14 cellular contexts compared by ENCODE assay signal in the genomic region with DNA sequence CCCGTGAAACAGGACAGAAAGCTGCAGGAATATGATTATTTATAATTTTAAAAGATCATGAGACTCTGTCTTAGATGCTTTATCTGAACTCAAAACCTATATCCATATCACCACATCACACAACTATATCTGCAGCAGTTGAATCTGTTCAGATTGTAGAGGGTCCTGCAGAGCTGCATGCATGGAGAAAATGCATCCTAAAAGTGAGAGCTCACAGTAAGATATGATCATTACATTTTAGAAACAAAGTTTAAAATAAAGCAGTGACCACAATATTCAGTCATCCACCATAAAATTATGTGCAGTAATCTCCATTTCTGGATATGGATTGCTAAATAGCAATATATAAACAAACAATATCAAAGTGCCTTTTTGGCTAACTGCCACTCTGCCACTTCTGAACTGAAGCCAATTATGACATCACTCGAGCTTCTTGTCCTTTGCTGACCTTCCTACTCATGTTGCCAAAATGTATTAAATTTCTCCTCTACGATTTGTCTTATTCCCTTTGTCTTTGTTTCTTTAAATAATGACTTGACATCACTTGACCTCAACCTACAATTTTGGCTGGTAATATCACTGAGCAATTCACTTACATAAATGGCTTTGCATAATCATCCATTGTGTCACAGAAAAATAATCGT.
DNase-seq lines count a peak whose midpoint lies in the region; ATAC-seq and TF ChIP-seq lines count a peak whose summit lies in the region.
"Had no signal": no experiment of that assay in that cellular context is flagged by ENCODE, and none has a peak within 500 bp of the region (broad histone marks: within the 10 kb centered on the region; RNA-seq: fewer than 3 reads in every experiment).

No MANE protein-coding gene starts in this region.

- no peak for TF ChIP-seq POLR2A in GM18505 (IDR thresholded peaks at IDR 0.05; ENCODE audit: borderline replicate concordance, extremely low read depth, insufficient read depth, insufficient read length)

- no peak for ATAC-seq in GM18505 (IDR thresholded peaks at IDR 0.05; ENCODE audit: unreplicated experiment)
- no peak for ATAC-seq in GM18511 (IDR thresholded peaks at IDR 0.05; ENCODE audit: unreplicated experiment)
- no peak for ATAC-seq in HG03342 (IDR thresholded peaks at IDR 0.05; ENCODE audit: unreplicated experiment)
- ATAC-seq: heart right ventricle; natural killer cell treated with Interleukin-12 subunit alpha and Interleukin-12 subunit beta and Interleukin-15 and Interleukin-18, amount 100 ng/mL, for 72 hours; Panc1 had no signal

- DNase-seq in HS-27A (ENCODE audit: low read depth) (peak; percentile 8), NCI-H1417 treated with DMSO at 0.1 percent for 48 hours (lab: John Stamatoyannopoulos, UW) (peak; percentile 77), NCI-H748 treated with DMSO at 0.1 percent for 48 hours (lab: John Stamatoyannopoulos, UW) (peak; percentile 60), fibroblast of peridontal ligament (ENCODE audit: extremely low read depth) (peak; percentile 14)
- DNase-seq: activated CD4-positive, alpha-beta T cell treated with anti-CD3 and anti-CD28 coated beads, Interleukin-2, amount 10 ng/mL, durations not matched to agents 24 days and 14 days; activated naive CD4-positive, alpha-beta T cell treated with Interleukin-2 at 50 U/mL for 16 hours; activated T-cell treated with anti-CD3 and anti-CD28 coated beads for 4 hours; heart right ventricle; mesenchymal stem cell had no signal

Comparison
In these comparisons a context has a peak if more than half of its experiments do, and no peak if none do; other contexts are left out.
1. DNase-seq: peak in every context shown above with its lines; median percentile 77 in NCI-H1417 treated with DMSO at 0.1 percent for 48 hours; 60 in NCI-H748 treated with DMSO at 0.1 percent for 48 hours; 14 in fibroblast of peridontal ligament; 8 in HS-27A.